ENCODE assay signal across 14 cellular contexts in the genomic region with DNA sequence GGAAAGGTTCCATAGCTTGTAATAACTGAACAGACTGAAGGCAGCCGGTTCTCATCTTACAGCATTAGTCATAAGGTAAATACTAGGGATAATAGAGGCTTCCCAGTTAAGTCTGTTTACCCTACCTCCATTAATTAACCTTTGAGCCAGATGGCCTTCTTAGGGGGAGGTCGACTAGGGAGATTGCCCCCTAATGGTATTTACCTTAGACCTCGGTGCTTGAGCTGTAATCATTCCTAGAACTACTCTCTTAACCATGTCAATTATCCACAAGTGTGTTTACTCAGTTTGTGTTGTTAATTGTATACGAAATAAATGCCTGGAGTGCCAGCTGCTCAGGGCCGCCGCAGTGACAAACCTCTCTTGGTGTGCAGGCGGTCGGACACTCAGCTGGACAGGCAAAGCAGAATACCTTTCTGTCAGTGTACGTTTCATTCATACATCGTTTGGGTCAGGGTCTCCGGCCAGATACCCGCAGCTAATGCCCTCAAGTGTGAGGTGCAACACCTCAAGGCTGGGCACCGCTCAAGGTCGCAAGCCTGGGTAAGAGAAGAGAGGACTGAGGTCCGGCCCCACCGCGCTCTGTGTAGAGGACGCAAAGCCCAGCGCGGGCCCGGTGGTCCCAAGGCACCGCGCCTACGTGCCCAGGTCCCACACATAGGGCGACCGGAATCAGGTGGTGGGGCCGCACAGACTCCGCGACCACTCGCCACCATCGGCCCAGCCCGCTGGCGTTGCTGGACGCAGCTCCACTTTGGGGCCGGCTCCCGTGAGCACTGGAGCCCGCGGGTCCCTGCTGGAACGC.
DNase-seq lines count a peak whose midpoint lies in the region; ATAC-seq, FAIRE-seq and TF ChIP-seq lines count a peak whose summit lies in the region.
"Had no signal": no experiment of that assay in that cellular context is flagged by ENCODE, and none has a peak within 500 bp of the region (broad histone marks: within the 10 kb centered on the region; RNA-seq: fewer than 3 reads in every experiment).

No MANE protein-coding gene starts in this region.

- peak overlapping the region; percentile 43 for H3K4me3 ChIP-seq in RWPE2 (ENCODE audit: severe bottlenecking)
- no peak overlapping the region for H3K4me3 ChIP-seq in ovary
- no peak overlapping the region for H3K4me3 ChIP-seq in thyroid gland (replicated peaks in 1 of 3)
- H3K4me3 ChIP-seq: mucosa of descending colon had no signal

- no peak for TF ChIP-seq POLR2A in ovary (IDR thresholded peaks at IDR 0.05)
- no peak for TF ChIP-seq POLR2A in thyroid gland (IDR thresholded peaks at IDR 0.05)

- H3K27ac ChIP-seq in RWPE2 (ENCODE audit: poor library complexity, severe bottlenecking) = peak overlapping the region; percentile 59
- no peak overlapping the region for H3K27ac ChIP-seq in ovary
- H3K27ac ChIP-seq in thyroid gland = no peak overlapping the region

- TF ChIP-seq CTCF in RWPE2 (IDR thresholded peaks at IDR 0.05; ENCODE audit: poor library complexity, severe bottlenecking) = peak; percentile 1
- no peak for TF ChIP-seq CTCF in ovary (IDR thresholded peaks at IDR 0.05)
- TF ChIP-seq CTCF in thyroid gland (IDR thresholded peaks at IDR 0.05) = no peak

- H3K27me3 Mint-ChIP-seq in stimulated activated naive CD8-positive, alpha-beta T cell treated with anti-CD3 and anti-CD28 coated beads, Interleukin-15, amount 100 ng/mL, for 72 hours = no peaks in the 10 kb centered on the region
- H3K27me3 Mint-ChIP-seq: CD8-positive, alpha-beta memory T cell had no signal

- no CpG with 5 or more reads among the region's 39 CpGs for WGBS in ovary, 3 donors
- WGBS in thyroid gland, 2 donors = 56 to 57% methylated on average over 4 to 12 of the region's 39 CpGs

- peak; percentile 26 for ATAC-seq in stimulated activated naive CD8-positive, alpha-beta T cell treated with anti-CD3 and anti-CD28 coated beads, Interleukin-15, amount 100 ng/mL, for 72 hours
- ATAC-seq in stimulated activated naive CD8-positive, alpha-beta T cell treated with anti-CD3 and anti-CD28 coated beads, Interleukin-15, Interleukin-2, amounts not matched to agents 100 U/mL and 50 U/mL, for 24 hours = no peak
- ATAC-seq in RWPE2 (ENCODE audit: low read depth) = peak; percentile 50
- no peak for ATAC-seq in GM18502 (IDR thresholded peaks at IDR 0.05; ENCODE audit: poor library complexity, unreplicated experiment)
- ATAC-seq: mucosa of descending colon had no signal

- no peaks in the 10 kb centered on the region for H3K36me3 ChIP-seq in RWPE2 (ENCODE audit: low read depth)
- no peaks in the 10 kb centered on the region for H3K36me3 ChIP-seq in ovary
- H3K36me3 ChIP-seq in thyroid gland = no peaks in the 10 kb centered on the region

- H3K27me3 ChIP-seq in RWPE2 (ENCODE audit: insufficient read depth, poor library complexity, severe bottlenecking) (no peaks in the 10 kb centered on the region), ovary (no peaks in the 10 kb centered on the region), thyroid gland (no peaks in the 10 kb centered on the region)

- FAIRE-seq in islet of Langerhans (lab: Jason Lieb, UNC) = peak; percentile 99
- FAIRE-seq: TTC549 had no signal

- H3K27ac Mint-ChIP-seq in stimulated activated naive CD8-positive, alpha-beta T cell treated with anti-CD3 and anti-CD28 coated beads, Interleukin-15, amount 100 ng/mL, for 72 hours = no peak overlapping the region

- H3K4me3 Mint-ChIP-seq in stimulated activated naive CD8-positive, alpha-beta T cell treated with anti-CD3 and anti-CD28 coated beads, Interleukin-15, amount 100 ng/mL, for 72 hours = peak overlapping the region; percentile 75 to 82

- H3K4me1 ChIP-seq in RWPE2 (ENCODE audit: insufficient read depth, poor library complexity, severe bottlenecking) = peaks cover 13% of the 10 kb centered on the region
- H3K4me1 ChIP-seq in ovary (ENCODE audit: insufficient read depth) = no peaks in the 10 kb centered on the region
- H3K4me1 ChIP-seq in thyroid gland = no peaks in the 10 kb centered on the region

- TF ChIP-seq EP300 in ovary (IDR thresholded peaks at IDR 0.05) = no peak

- intact Hi-C loops in ovary (cut with DNase I) = no loop called here
- intact Hi-C loops in thyroid gland (cut with DNase I) = no loop called here

- no peaks in the 10 kb centered on the region for H3K4me1 Mint-ChIP-seq in stimulated activated naive CD8-positive, alpha-beta T cell treated with anti-CD3 and anti-CD28 coated beads, Interleukin-15, amount 100 ng/mL, for 72 hours
- H3K4me1 Mint-ChIP-seq: CD8-positive, alpha-beta memory T cell; immature natural killer cell had no signal

- H3K9me3 ChIP-seq in RWPE2 (ENCODE audit: severe bottlenecking) (no peaks in the 10 kb centered on the region), ovary (no peaks in the 10 kb centered on the region), thyroid gland (no peaks in the 10 kb centered on the region)
- H3K9me3 ChIP-seq: mucosa of descending colon had no signal

- DNase-seq in stimulated activated naive CD8-positive, alpha-beta T cell treated with anti-CD3 and anti-CD28 coated beads, Interleukin-15, amount 100 ng/mL, for 72 hours = no peak
- DNase-seq in stimulated activated naive CD8-positive, alpha-beta T cell treated with anti-CD3 and anti-CD28 coated beads, Interleukin-15, Interleukin-2, amounts not matched to agents 100 U/mL and 50 U/mL, for 24 hours = no peak
- DNase-seq in RWPE2 (ENCODE audit: low spot score) (no peak), activated gamma-delta T cell treated with Interleukin-2 at 50 U/mL for 16 hours (no peak), ovary (no peak), thyroid gland (no peak)
- DNase-seq: immature natural killer cell, NCI-H748 treated with DMSO at 0.1 percent for 48 hours, SHP77 had no signal

- no peaks in the 10 kb centered on the region for H3K9me3 Mint-ChIP-seq in stimulated activated naive CD8-positive, alpha-beta T cell treated with anti-CD3 and anti-CD28 coated beads, Interleukin-15, amount 100 ng/mL, for 72 hours
- H3K9me3 Mint-ChIP-seq: CD8-positive, alpha-beta memory T cell had no signal

Comparison
In these comparisons a context has a peak if more than half of its experiments do, and no peak if none do; other contexts are left out.
1. ATAC-seq: peak in stimulated activated naive CD8-positive, alpha-beta T cell treated with anti-CD3 and anti-CD28 coated beads, Interleukin-15, amount 100 ng/mL, for 72 hours (single experiment) and RWPE2 (single experiment); none in stimulated activated naive CD8-positive, alpha-beta T cell treated with anti-CD3 and anti-CD28 coated beads, Interleukin-15, Interleukin-2, amounts not matched to agents 100 U/mL and 50 U/mL, for 24 hours (single experiment) and GM18502 (single experiment).